16 cellular contexts compared by ENCODE assay signal in the genomic region with DNA sequence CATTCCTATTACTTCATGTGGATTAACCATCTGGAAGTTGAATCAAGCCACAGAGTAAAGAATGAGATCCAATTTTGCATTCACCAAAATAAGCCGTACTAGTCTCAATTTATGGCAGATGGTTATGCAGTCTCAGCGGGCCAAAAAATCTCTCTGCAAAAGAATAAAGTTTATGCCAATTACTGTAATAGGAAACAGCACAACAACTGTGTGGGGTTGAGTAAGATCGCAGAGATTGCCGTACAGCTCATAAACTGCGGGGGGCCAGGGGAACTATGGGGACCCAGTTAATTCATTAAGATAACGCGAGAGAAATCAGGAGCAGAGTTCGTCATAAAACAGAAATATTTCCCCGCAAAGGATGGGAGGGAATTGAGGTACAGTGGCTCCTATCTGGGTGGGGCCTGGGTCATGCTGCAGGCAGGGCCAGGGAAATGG. TPM values are rescaled to one million over a fixed set of nuclear protein-coding genes. Genes with fewer than 3 reads are reported as not detected.
DNase-seq lines count a peak whose midpoint lies in the region; ATAC-seq and TF ChIP-seq lines count a peak whose summit lies in the region.
"Had no signal": no experiment of that assay in that cellular context is flagged by ENCODE, and none has a peak within 500 bp of the region (broad histone marks: within the 10 kb centered on the region; RNA-seq: fewer than 3 reads in every experiment).

No MANE protein-coding gene starts in this region.

- H3K4me1 ChIP-seq in neural progenitor cell (peaks cover 4% of the 10 kb centered on the region), esophagus muscularis mucosa (peaks cover 8 to 14% (median 11%) of the 10 kb centered on the region in 4 donors)
- H3K4me1 ChIP-seq: upper lobe of right lung had no signal

- H3F3A ChIP-seq in neural progenitor cell (ENCODE audit: low read depth), result no peaks in the 10 kb centered on the region

- H3K36me3 ChIP-seq in neural progenitor cell (no peaks in the 10 kb centered on the region), esophagus muscularis mucosa (peaks cover 0 to 26% (median 16%) of the 10 kb centered on the region in 4 donors)
- H3K36me3 ChIP-seq: upper lobe of right lung had no signal

- WGBS in esophagus muscularis mucosa, result 89% methylated on average over 9 of the region's 9 CpGs

- H3K27me3 ChIP-seq in neural progenitor cell (no peaks in the 10 kb centered on the region), esophagus muscularis mucosa (no peaks in the 10 kb centered on the region)
- H3K27me3 ChIP-seq: heart left ventricle, upper lobe of right lung had no signal

- H3K9ac ChIP-seq in neural progenitor cell, result no peak overlapping the region

- no peak overlapping the region for H3K4me2 ChIP-seq in neural progenitor cell

- no peak overlapping the region for H3K4me3 Mint-ChIP-seq in neural progenitor cell
- H3K4me3 Mint-ChIP-seq: activated CD8-positive, alpha-beta T cell treated with anti-CD3 and anti-CD28 coated beads, Interleukin-2, amount 10 ng/mL, durations not matched to agents 7 days and 5 days; activated naive CD4-positive, alpha-beta T cell treated with anti-CD3 and anti-CD28 coated beads for 36 hours; CD4-positive, alpha-beta memory T cell had no signal

- TF ChIP-seq POLR2A in esophagus muscularis mucosa (IDR thresholded peaks at IDR 0.05; ENCODE audit: low read depth), result no peak

- no peak overlapping the region for H3K4me3 ChIP-seq in neural progenitor cell
- H3K4me3 ChIP-seq in esophagus muscularis mucosa, result no peak overlapping the region
- H3K4me3 ChIP-seq: heart left ventricle, upper lobe of right lung had no signal

- H4K20me1 ChIP-seq in neural progenitor cell (ENCODE audit: low read depth), result no peaks in the 10 kb centered on the region

- TF ChIP-seq CTCF in neural progenitor cell (IDR thresholded peaks at IDR 0.05) (no peak), esophagus muscularis mucosa (IDR thresholded peaks at IDR 0.05) (no peak)

- peaks cover 2% of the 10 kb centered on the region for H3K9me3 Mint-ChIP-seq in neural progenitor cell

- H3K4me1 Mint-ChIP-seq in neural progenitor cell, result peaks cover 62% of the 10 kb centered on the region

- TF ChIP-seq EP300 in esophagus muscularis mucosa (IDR thresholded peaks at IDR 0.05), result no peak

- no peaks in the 10 kb centered on the region for H3K79me2 ChIP-seq in neural progenitor cell (ENCODE audit: low read depth)

- intact Hi-C loops in esophagus muscularis mucosa (cut with DNase I), result no loop called here

- peaks cover 10% of the 10 kb centered on the region for H3K27me3 Mint-ChIP-seq in neural progenitor cell (ENCODE audit: insufficient read depth, low read depth)
- H3K27me3 Mint-ChIP-seq: CD4-positive, alpha-beta memory T cell had no signal

- H3K9me3 ChIP-seq in neural progenitor cell (ENCODE audit: low read depth), result no peaks in the 10 kb centered on the region
- H3K9me3 ChIP-seq in esophagus muscularis mucosa, result no peaks in the 10 kb centered on the region
- H3K9me3 ChIP-seq: upper lobe of right lung had no signal

- peak; percentile 45 for DNase-seq in Ammon's horn (ENCODE audit: low spot score)
- peak; percentile 57 for DNase-seq in GM04503 (ENCODE audit: low read depth)
- DNase-seq in cerebellar cortex (ENCODE audit: low spot score), result peak; percentile 73
- no peak for DNase-seq in neural progenitor cell (ENCODE audit: low spot score)
- no peak for DNase-seq in NK-92 (lab: John Stamatoyannopoulos, UW; ENCODE audit: unreplicated experiment)
- DNase-seq in esophagus muscularis mucosa (ENCODE audit: extremely low spot score), result no peak
- DNase-seq: activated CD8-positive, alpha-beta T cell treated with anti-CD3 and anti-CD28 coated beads, Interleukin-2, amount 10 ng/mL, durations not matched to agents 7 days and 5 days; activated naive CD4-positive, alpha-beta T cell treated with anti-CD3 and anti-CD28 coated beads for 36 hours; CD4-positive, alpha-beta memory T cell; heart left ventricle; NCI-H1930; SIG-M5; stimulated activated CD4-positive, alpha-beta T cell treated with anti-CD3 and anti-CD28 coated beads, Interleukin-2, amount 100 ng/mL, for 48 hours; upper lobe of right lung had no signal

- no peak for ATAC-seq in GM21825 (IDR thresholded peaks at IDR 0.05; ENCODE audit: unreplicated experiment)
- ATAC-seq in activated CD4-positive, CD25-positive, alpha-beta regulatory T cell treated with anti-CD3 and anti-CD28 coated beads, Interleukin-2, amount 50 U/mL, for 24 hours, result no peak
- ATAC-seq: activated CD8-positive, alpha-beta T cell treated with anti-CD3 and anti-CD28 coated beads, Interleukin-2, amount 10 ng/mL, durations not matched to agents 7 days and 5 days; upper lobe of right lung had no signal

- no peak overlapping the region for H2AFZ ChIP-seq in neural progenitor cell (replicated peaks)

- peaks cover 4% of the 10 kb centered on the region for H3K36me3 Mint-ChIP-seq in neural progenitor cell

- peak overlapping the region; percentile 30 for H3K27ac Mint-ChIP-seq in neural progenitor cell
- H3K27ac Mint-ChIP-seq: activated CD8-positive, alpha-beta T cell treated with anti-CD3 and anti-CD28 coated beads, Interleukin-2, amount 10 ng/mL, durations not matched to agents 7 days and 5 days; activated naive CD4-positive, alpha-beta T cell treated with anti-CD3 and anti-CD28 coated beads for 36 hours had no signal

- H3K27ac ChIP-seq in neural progenitor cell (no peak overlapping the region), esophagus muscularis mucosa (replicated peaks in 1 of 4) (peak overlapping the region in 1 of 4 donors; percentile 8)
- H3K27ac ChIP-seq: upper lobe of right lung had no signal

RNA-seq across cellular contexts. Expression of a gene that starts 41.5 kb away (rescaled TPM):
- total RNA-seq in neural progenitor cell (ENCODE audit: low replicate concordance) (13.3 and 27.2 TPM in 2 replicates), esophagus muscularis mucosa (10 to 100 TPM; 16.2 to 47.3 (median 29.0) TPM)

Comparison
In these comparisons a context has a peak if more than half of its experiments do, and no peak if none do; other contexts are left out.
1. DNase-seq: peak in Ammon's horn (single experiment), GM04503 (single experiment) and cerebellar cortex (single experiment); none in neural progenitor cell (single experiment), NK-92 (single experiment) and esophagus muscularis mucosa (single experiment).